ENCODE assay signal across 20 cellular contexts in genomic region chr4:134807231-134807745, GRCh38.
DNase-seq lines count a peak whose midpoint lies in the region; ATAC-seq and TF ChIP-seq lines count a peak whose summit lies in the region.
"Had no signal": no experiment of that assay in that cellular context is flagged by ENCODE, and none has a peak within 500 bp of the region (broad histone marks: within the 10 kb centered on the region; RNA-seq: fewer than 3 reads in every experiment).

No MANE protein-coding gene starts in this region.

- no peak for TF ChIP-seq EP300 in tibial nerve (IDR thresholded peaks at IDR 0.05)

- no peaks in the 10 kb centered on the region for H3K9me3 ChIP-seq in tibial nerve

- no peak overlapping the region for H3K4me3 ChIP-seq in tibial nerve
- H3K4me3 ChIP-seq: GM12878, K562 had no signal

- no peak for ATAC-seq in HG03095 (IDR thresholded peaks at IDR 0.05; ENCODE audit: unreplicated experiment)
- ATAC-seq in GM18505 (IDR thresholded peaks at IDR 0.05; ENCODE audit: unreplicated experiment), result no peak
- ATAC-seq: GM12878, K562, Panc1 had no signal

- H3K4me1 ChIP-seq in tibial nerve, result no peaks in the 10 kb centered on the region

- DNase-seq in Caki2 (ENCODE audit: low read depth) (peak; percentile 29), SK-MEL-5 (ENCODE audit: low read depth, low spot score) (peak; percentile 96), foreskin melanocyte (peak; percentile 95), non-pigmented ciliary epithelial cell (ENCODE audit: low read depth) (peak; percentile 31), tibial nerve (ENCODE audit: low spot score in 2 of 2) (no peak), NCI-H2196 treated with DMSO at 0.1 percent for 48 hours (lab: John Stamatoyannopoulos, UW; ENCODE audit: unreplicated experiment) (no peak)
- DNase-seq: CD4-positive, CD25-positive, alpha-beta regulatory T cell; DMS79; GOT3; NCI-H1092; NCI-H2107; NCI-H345; NCI-H69; SHP77 had no signal

- H3K27me3 ChIP-seq in tibial nerve, result no peaks in the 10 kb centered on the region

- TF ChIP-seq CTCF in tibial nerve (IDR thresholded peaks at IDR 0.05), result no peak

- TF ChIP-seq POLR2A in tibial nerve (IDR thresholded peaks at IDR 0.05) (no peak), GM18505 (IDR thresholded peaks at IDR 0.05; ENCODE audit: borderline replicate concordance, extremely low read depth, insufficient read depth, insufficient read length) (no peak)

- H3K27ac ChIP-seq in tibial nerve, result no peak overlapping the region
- H3K27ac ChIP-seq: HL-60 had no signal

- in situ Hi-C loops in Caki2 (cut with HindIII; ENCODE audit: low pct_unique_long_range_greater_than_20kb, low sequenced_read_pairs), result no loop called here
- in situ Hi-C loops in SK-MEL-5 (cut with HindIII; ENCODE audit: low pct_unique_long_range_greater_than_20kb, low sequenced_read_pairs), result no loop called here

- H3K36me3 ChIP-seq in tibial nerve, result no peaks in the 10 kb centered on the region

- WGBS in tibial nerve, 2 donors, result 19 to 26% methylated on average over 3 of the region's 3 CpGs

Comparison
In these comparisons a context has a peak if more than half of its experiments do, and no peak if none do; other contexts are left out.
1. DNase-seq: peak in Caki2 (single experiment), SK-MEL-5 (single experiment), foreskin melanocyte (single experiment) and non-pigmented ciliary epithelial cell (single experiment); none in tibial nerve (0 of 2) and NCI-H2196 treated with DMSO at 0.1 percent for 48 hours (single experiment).